1 cellular context compared by ENCODE assay signal in genomic region chr14:101961011-101961721, GRCh38.
TF ChIP-seq lines count a peak whose summit lies in the region.

No MANE protein-coding gene starts in this region.

TF ChIP-seq in HepG2, 621 proteins besides CTCF, POLR2A, EP300 and RAD21 (continued from another document):
- TF ChIP-seq ELK4 (CRISPR knock-in tag; IDR thresholded peaks at IDR 0.05; ENCODE audit: borderline replicate concordance), result no peak
- 0 out of 2 replicates have a peak, but pooled peaks have one; percentile 23 for TF ChIP-seq MXD4 (CRISPR knock-in tag; IDR thresholded peaks at IDR 0.05)
- no peak for TF ChIP-seq ZBTB37 (CRISPR knock-in tag; IDR thresholded peaks at IDR 0.05)
- TF ChIP-seq HIC2 (CRISPR knock-in tag; IDR thresholded peaks at IDR 0.05; ENCODE audit: low read depth), result no peak
- TF ChIP-seq ZNF768 (CRISPR knock-in tag; IDR thresholded peaks at IDR 0.05), result peak; percentile 28; the same call in 1 of the 2 replicates
- TF ChIP-seq MAF1 (CRISPR knock-in tag; IDR thresholded peaks at IDR 0.05; ENCODE audit: borderline replicate concordance), result no peak
- no peak for TF ChIP-seq ZNF563 (CRISPR knock-in tag; IDR thresholded peaks at IDR 0.05)
- no peak for TF ChIP-seq GLI4 (CRISPR knock-in tag; IDR thresholded peaks at IDR 0.05; ENCODE audit: borderline replicate concordance)
- no peak for TF ChIP-seq ZMYM2 (CRISPR knock-in tag; IDR thresholded peaks at IDR 0.05)
- no peak for TF ChIP-seq ARHGAP35 (CRISPR knock-in tag; IDR thresholded peaks at IDR 0.05; ENCODE audit: borderline replicate concordance)
- no peak for TF ChIP-seq REL (CRISPR knock-in tag; conservative IDR thresholded peaks at IDR 0.05)
- no peak for TF ChIP-seq ZNF225 (CRISPR knock-in tag; IDR thresholded peaks at IDR 0.05)
- no peak for TF ChIP-seq CBX5 (CRISPR knock-in tag; IDR thresholded peaks at IDR 0.05; ENCODE audit: borderline replicate concordance)
- no peak for TF ChIP-seq ZBTB3 (CRISPR knock-in tag; IDR thresholded peaks at IDR 0.05; ENCODE audit: borderline replicate concordance, low read depth)
- no peak for TF ChIP-seq CENPT (CRISPR knock-in tag; IDR thresholded peaks at IDR 0.05; ENCODE audit: low read depth)
- TF ChIP-seq ZNF251 (CRISPR knock-in tag; IDR thresholded peaks at IDR 0.05), result no peak
- TF ChIP-seq CREB1 (IDR thresholded peaks at IDR 0.05), result no peak
- TF ChIP-seq CREB1 (CRISPR knock-in tag; IDR thresholded peaks at IDR 0.05), result no peak
- TF ChIP-seq CENPX (CRISPR knock-in tag; IDR thresholded peaks at IDR 0.05), result no peak
- TF ChIP-seq ZNF382 (CRISPR knock-in tag; IDR thresholded peaks at IDR 0.05; ENCODE audit: borderline replicate concordance), result no peak
- TF ChIP-seq ZFP90 (CRISPR knock-in tag; IDR thresholded peaks at IDR 0.05; ENCODE audit: borderline replicate concordance), result no peak
- TF ChIP-seq ZMYM3 (CRISPR knock-in tag; IDR thresholded peaks at IDR 0.05), result 0 out of 2 replicates have a peak, but pooled peaks have one; percentile 39
- TF ChIP-seq SIX1 (CRISPR knock-in tag; IDR thresholded peaks at IDR 0.05; ENCODE audit: borderline replicate concordance), result no peak
- TF ChIP-seq HDAC6 (IDR thresholded peaks at IDR 0.05; ENCODE audit: low read depth, low read length), result no peak
- no peak for TF ChIP-seq CEBPB (IDR thresholded peaks at IDR 0.05; ENCODE audit: borderline replicate concordance, low read depth, low read length)
- TF ChIP-seq MIER3 (CRISPR knock-in tag; IDR thresholded peaks at IDR 0.05; ENCODE audit: borderline replicate concordance), result no peak
- no peak for TF ChIP-seq HNF4A (CRISPR knock-in tag; IDR thresholded peaks at IDR 0.05)
- no peak for TF ChIP-seq ZNF431 (CRISPR knock-in tag; IDR thresholded peaks at IDR 0.05; ENCODE audit: borderline replicate concordance, low read depth)
- TF ChIP-seq KDM2A (CRISPR knock-in tag; IDR thresholded peaks at IDR 0.05; ENCODE audit: borderline replicate concordance, low read depth), result peak; percentile 61; the same call in 1 of the 2 replicates
- TF ChIP-seq SOX13 (IDR thresholded peaks at IDR 0.05), result no peak
- TF ChIP-seq SOX13 (CRISPR knock-in tag; conservative IDR thresholded peaks at IDR 0.05 in 1 of 2, IDR thresholded peaks at IDR 0.05 in 1 of 2), result no peak
- no peak for TF ChIP-seq ATF4 (CRISPR knock-in tag; IDR thresholded peaks at IDR 0.05)
- no peak for TF ChIP-seq ZNF17 (CRISPR knock-in tag; IDR thresholded peaks at IDR 0.05)
- no peak for TF ChIP-seq JUN (CRISPR knock-in tag; IDR thresholded peaks at IDR 0.05)
- no peak for TF ChIP-seq ZZZ3 (CRISPR knock-in tag; IDR thresholded peaks at IDR 0.05; ENCODE audit: borderline replicate concordance)
- no peak for TF ChIP-seq ZNF33A (CRISPR knock-in tag; IDR thresholded peaks at IDR 0.05; ENCODE audit: borderline replicate concordance)
- TF ChIP-seq NFIB (CRISPR knock-in tag; IDR thresholded peaks at IDR 0.05; ENCODE audit: borderline replicate concordance), result 0 out of 2 replicates have a peak, but pooled peaks have one; percentile 50
- peak; percentile 84; the same call in 1 of the 2 replicates for TF ChIP-seq TFDP1 (CRISPR knock-in tag; IDR thresholded peaks at IDR 0.05; ENCODE audit: borderline replicate concordance)
- no peak for TF ChIP-seq ZNF770 (CRISPR knock-in tag; IDR thresholded peaks at IDR 0.05)
- no peak for TF ChIP-seq GMEB2 (CRISPR knock-in tag; IDR thresholded peaks at IDR 0.05; ENCODE audit: low read depth)
- TF ChIP-seq ZNF33B (CRISPR knock-in tag; IDR thresholded peaks at IDR 0.05), result no peak
- TF ChIP-seq ZNF746 (CRISPR knock-in tag; IDR thresholded peaks at IDR 0.05), result no peak; the same call in 1 of the 2 replicates
- TF ChIP-seq SNAPC2 (CRISPR knock-in tag; IDR thresholded peaks at IDR 0.05), result no peak
- peak; percentile 65; the same call in 1 of the 2 replicates for TF ChIP-seq NR0B2 (CRISPR knock-in tag; IDR thresholded peaks at IDR 0.05)
- TF ChIP-seq ZNF180 (CRISPR knock-in tag; IDR thresholded peaks at IDR 0.05; ENCODE audit: borderline replicate concordance, low read depth), result no peak
- TF ChIP-seq TOPORS (CRISPR knock-in tag; IDR thresholded peaks at IDR 0.05), result no peak
- TF ChIP-seq HNRNPUL1 (IDR thresholded peaks at IDR 0.05; ENCODE audit: low read depth, low read length), result no peak
- TF ChIP-seq POLR2G (IDR thresholded peaks at IDR 0.05; ENCODE audit: low read depth, low read length), result no peak
- no peak for TF ChIP-seq ZNF724P (CRISPR knock-in tag; IDR thresholded peaks at IDR 0.05; ENCODE audit: borderline replicate concordance)
- TF ChIP-seq AKAP8 (CRISPR knock-in tag; IDR thresholded peaks at IDR 0.05), result no peak
- no peak for TF ChIP-seq MYNN (CRISPR knock-in tag; IDR thresholded peaks at IDR 0.05; ENCODE audit: low read depth)
- no peak for TF ChIP-seq ZNF644 (CRISPR knock-in tag; IDR thresholded peaks at IDR 0.05; ENCODE audit: low read depth)
- no peak for TF ChIP-seq KLF12 (CRISPR knock-in tag; IDR thresholded peaks at IDR 0.05; ENCODE audit: borderline replicate concordance)
- TF ChIP-seq HNRNPL (IDR thresholded peaks at IDR 0.05; ENCODE audit: low read depth, low read length), result no peak
- TF ChIP-seq HMGXB3 (CRISPR knock-in tag; IDR thresholded peaks at IDR 0.05; ENCODE audit: borderline replicate concordance), result no peak
- no peak for TF ChIP-seq ZNF3 (CRISPR knock-in tag; IDR thresholded peaks at IDR 0.05)
- TF ChIP-seq SCMH1 (CRISPR knock-in tag; IDR thresholded peaks at IDR 0.05; ENCODE audit: borderline replicate concordance), result no peak
- no peak for TF ChIP-seq ZNF570 (CRISPR knock-in tag; IDR thresholded peaks at IDR 0.05; ENCODE audit: borderline replicate concordance)
TF ChIP-seq in HepG2: peak in this region for 116.
